Comparison of ENCODE assay signal across 11 cellular contexts in the genomic region with DNA sequence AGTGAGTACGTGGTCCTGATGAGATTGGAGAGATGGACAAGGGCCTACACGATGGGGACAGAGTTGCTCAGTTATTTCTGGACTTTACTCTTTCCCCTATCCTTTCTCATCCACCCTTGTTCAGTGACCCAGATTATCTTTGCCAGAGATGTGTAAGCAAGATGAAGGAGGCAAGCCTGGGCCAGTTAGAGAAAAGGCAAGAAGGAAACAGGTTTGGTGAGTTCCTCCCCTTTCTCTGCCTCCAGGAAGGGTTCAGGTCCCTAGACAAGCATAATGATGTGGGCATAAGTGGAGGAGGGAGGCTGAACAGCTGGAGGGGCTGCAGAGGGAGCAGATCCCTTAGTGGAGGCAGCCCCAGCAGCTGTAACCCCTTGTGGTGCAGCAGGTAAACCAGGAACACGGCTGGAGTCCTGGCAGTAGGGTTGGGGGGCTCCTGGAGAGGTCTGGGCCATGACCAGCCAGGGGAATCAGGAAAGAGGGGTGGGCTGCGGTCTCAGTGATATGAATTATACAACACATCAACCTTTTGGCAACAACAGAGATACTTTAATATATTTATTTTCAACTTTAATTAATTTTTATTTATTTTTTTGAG. TPM values are rescaled to one million over a fixed set of nuclear protein-coding genes. Genes with fewer than 3 reads are reported as not detected.
DNase-seq lines count a peak whose midpoint lies in the region; ATAC-seq and TF ChIP-seq lines count a peak whose summit lies in the region.
"Had no signal": no experiment of that assay in that cellular context is flagged by ENCODE, and none has a peak within 500 bp of the region (broad histone marks: within the 10 kb centered on the region; RNA-seq: fewer than 3 reads in every experiment).

No MANE protein-coding gene starts in this region.

- ATAC-seq in memory B cell (ENCODE audit: low read depth): no peak
- no peak for ATAC-seq in GM21528 (IDR thresholded peaks at IDR 0.05; ENCODE audit: low FRiP score, unreplicated experiment)

- H3K4me1 Mint-ChIP-seq in memory B cell (peaks cover 28% of the 10 kb centered on the region), endothelial cell (ENCODE audit: unreplicated experiment) (peaks cover 8% of the 10 kb centered on the region)

- H3K27me3 ChIP-seq in MG63: no peaks in the 10 kb centered on the region
- H3K27me3 ChIP-seq: cardiac muscle cell, neural progenitor cell had no signal

- no peak overlapping the region for H3K4me3 Mint-ChIP-seq in memory B cell
- H3K4me3 Mint-ChIP-seq in endothelial cell (ENCODE audit: unreplicated experiment): no peak overlapping the region
- H3K4me3 Mint-ChIP-seq: neural progenitor cell had no signal

- peaks cover 4% of the 10 kb centered on the region for H3K9me3 ChIP-seq in MG63

- no peaks in the 10 kb centered on the region for H3K36me3 ChIP-seq in MG63
- H3K36me3 ChIP-seq: cardiac muscle cell, neural progenitor cell had no signal

- H3K9me3 Mint-ChIP-seq in memory B cell (peaks cover 4% of the 10 kb centered on the region), endothelial cell (ENCODE audit: unreplicated experiment) (no peaks in the 10 kb centered on the region)
- H3K9me3 Mint-ChIP-seq: neural progenitor cell had no signal

- H3K27ac Mint-ChIP-seq in memory B cell (peak overlapping the region; percentile 30), endothelial cell (ENCODE audit: unreplicated experiment) (no peak overlapping the region)
- H3K27ac Mint-ChIP-seq: neural progenitor cell had no signal

- no peak overlapping the region for H3K4me3 ChIP-seq in MG63
- H3K4me3 ChIP-seq: cardiac muscle cell, neural progenitor cell had no signal

- peak overlapping the region; percentile 27 for H3K27ac ChIP-seq in C4-2B
- peak overlapping the region; percentile 69 for H3K27ac ChIP-seq in VCaP
- H3K27ac ChIP-seq: cardiac muscle cell, neural progenitor cell had no signal

- H3K27me3 Mint-ChIP-seq in memory B cell (no peaks in the 10 kb centered on the region), endothelial cell (ENCODE audit: unreplicated experiment) (peaks cover 8% of the 10 kb centered on the region)

- H3K36me3 Mint-ChIP-seq in memory B cell (peaks cover 5% of the 10 kb centered on the region), endothelial cell (ENCODE audit: low read depth, unreplicated experiment) (peaks cover 3% of the 10 kb centered on the region)
- H3K36me3 Mint-ChIP-seq: neural progenitor cell had no signal

- TF ChIP-seq CTCF in C4-2B (conservative IDR thresholded peaks at IDR 0.05): no peak
- TF ChIP-seq CTCF in VCaP (conservative IDR thresholded peaks at IDR 0.05): no peak
- no peak for TF ChIP-seq CTCF in endothelial cell (IDR thresholded peaks at IDR 0.05; ENCODE audit: unreplicated experiment)

- peak; percentile 29 for DNase-seq in COLO668 (lab: John Stamatoyannopoulos, UW; ENCODE audit: unreplicated experiment)
- DNase-seq in memory B cell (ENCODE audit: low spot score in 2 of 2): no peak
- no peak for DNase-seq in MG63
- DNase-seq in COLO829 (ENCODE audit: low spot score): no peak
- no peak for DNase-seq in endothelial cell (ENCODE audit: low spot score)
- DNase-seq: DMS 273 treated with DMSO at 0.1 percent for 48 hours had no signal

RNA-seq across cellular contexts. Expression of gene CDC42, which starts 9.2 kb away (rescaled TPM):
- 317 and 378 TPM in 2 replicates for total RNA-seq in MG63 (2014; rRNA removed; shearing (Covaris generic); ENCODE audit: low replicate concordance)
- 370 TPM for total RNA-seq in endothelial cell (ENCODE audit: unreplicated experiment)

RNA-seq across cellular contexts. Expression of gene CELA3A, which starts 41.8 kb away (rescaled TPM):
- not detected in 2 replicates for total RNA-seq in MG63 (2014; rRNA removed; shearing (Covaris generic); ENCODE audit: low replicate concordance)
- total RNA-seq in endothelial cell (ENCODE audit: unreplicated experiment): not detected
- total RNA-seq: cardiac muscle cell had no signal
